Comparison of ENCODE assay signal across 10 cellular contexts in the genomic region with DNA sequence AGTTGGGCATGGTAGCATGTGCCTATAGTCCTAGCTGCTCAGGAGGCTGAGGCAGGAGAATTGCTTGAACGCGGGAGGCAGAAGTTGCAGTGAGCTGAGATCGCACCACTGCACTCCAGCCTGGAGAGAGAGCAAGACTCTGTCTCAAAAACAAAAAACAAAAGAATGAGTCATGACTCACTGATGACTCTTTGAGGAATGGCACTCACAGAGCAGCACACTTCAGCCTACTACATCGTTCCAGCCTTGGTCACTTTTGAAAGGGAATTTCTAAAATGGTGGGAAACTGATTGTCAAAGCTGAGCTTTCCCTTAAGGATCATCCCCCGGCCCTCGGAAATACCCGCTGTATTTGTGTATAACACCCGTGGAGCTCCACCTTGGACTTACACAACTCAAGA.
DNase-seq lines count a peak whose midpoint lies in the region; ATAC-seq and TF ChIP-seq lines count a peak whose summit lies in the region.
"Had no signal": no experiment of that assay in that cellular context is flagged by ENCODE, and none has a peak within 500 bp of the region (broad histone marks: within the 10 kb centered on the region; RNA-seq: fewer than 3 reads in every experiment).

No MANE protein-coding gene starts in this region.

- no peak for ATAC-seq in GM18505 (IDR thresholded peaks at IDR 0.05; ENCODE audit: unreplicated experiment)
- no peak for ATAC-seq in HG03097 (IDR thresholded peaks at IDR 0.05; ENCODE audit: low FRiP score, unreplicated experiment)
- ATAC-seq in HG03108 (IDR thresholded peaks at IDR 0.05; ENCODE audit: unreplicated experiment), result no peak

- peak; percentile 92 for DNase-seq in AG08395 (ENCODE audit: low spot score)
- peak; percentile 13 for DNase-seq in HS-5 (ENCODE audit: low read depth)
- peak; percentile 77 for DNase-seq in astrocyte of the hippocampus (ENCODE audit: low read depth, low spot score)
- DNase-seq in kidney tubule cell (ENCODE audit: low spot score), result peak; percentile 71
- no peak for DNase-seq in epidermal melanocyte (ENCODE audit: insufficient read length, low spot score)
- DNase-seq: CD4-positive, alpha-beta memory T cell; Kasumi-1 had no signal

- TF ChIP-seq POLR2A in GM18505 (IDR thresholded peaks at IDR 0.05; ENCODE audit: borderline replicate concordance, extremely low read depth, insufficient read depth, insufficient read length), result no peak
